Comparison of ENCODE assay signal across 2 cellular contexts in genomic region chr22:20011993-20012740, GRCh38.
TF ChIP-seq lines count a peak whose summit lies in the region.

No MANE protein-coding gene starts in this region.

TF ChIP-seq in WTC11, 78 proteins besides CTCF, POLR2A, EP300 and RAD21 (continued from another document):
- TF ChIP-seq, protein P1, sequence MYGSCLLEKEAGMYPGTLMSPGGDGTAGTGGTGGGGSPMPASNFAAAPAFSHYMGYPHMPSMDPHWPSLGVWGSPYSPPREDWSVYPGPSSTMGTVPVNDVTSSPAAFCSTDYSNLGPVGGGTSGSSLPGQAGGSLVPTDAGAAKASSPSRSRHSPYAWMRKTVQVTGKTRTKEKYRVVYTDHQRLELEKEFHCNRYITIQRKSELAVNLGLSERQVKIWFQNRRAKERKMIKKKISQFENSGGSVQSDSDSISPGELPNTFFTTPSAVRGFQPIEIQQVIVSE (CRISPR knock-in tag; IDR thresholded peaks at IDR 0.05; ENCODE audit: borderline replicate concordance) = no peak
- TF ChIP-seq AR (CRISPR knock-in tag; IDR thresholded peaks at IDR 0.05) (no peak), ZNF232 (CRISPR knock-in tag; IDR thresholded peaks at IDR 0.05) (no peak), E2F4 (CRISPR knock-in tag; IDR thresholded peaks at IDR 0.05; ENCODE audit: borderline replicate concordance, low read depth) (no peak)
TF ChIP-seq in WTC11: peak in this region for 0.

TF ChIP-seq in GM23338, 12 proteins besides CTCF, POLR2A, EP300 and RAD21 (continued from another document):
- TF ChIP-seq, protein P2, sequence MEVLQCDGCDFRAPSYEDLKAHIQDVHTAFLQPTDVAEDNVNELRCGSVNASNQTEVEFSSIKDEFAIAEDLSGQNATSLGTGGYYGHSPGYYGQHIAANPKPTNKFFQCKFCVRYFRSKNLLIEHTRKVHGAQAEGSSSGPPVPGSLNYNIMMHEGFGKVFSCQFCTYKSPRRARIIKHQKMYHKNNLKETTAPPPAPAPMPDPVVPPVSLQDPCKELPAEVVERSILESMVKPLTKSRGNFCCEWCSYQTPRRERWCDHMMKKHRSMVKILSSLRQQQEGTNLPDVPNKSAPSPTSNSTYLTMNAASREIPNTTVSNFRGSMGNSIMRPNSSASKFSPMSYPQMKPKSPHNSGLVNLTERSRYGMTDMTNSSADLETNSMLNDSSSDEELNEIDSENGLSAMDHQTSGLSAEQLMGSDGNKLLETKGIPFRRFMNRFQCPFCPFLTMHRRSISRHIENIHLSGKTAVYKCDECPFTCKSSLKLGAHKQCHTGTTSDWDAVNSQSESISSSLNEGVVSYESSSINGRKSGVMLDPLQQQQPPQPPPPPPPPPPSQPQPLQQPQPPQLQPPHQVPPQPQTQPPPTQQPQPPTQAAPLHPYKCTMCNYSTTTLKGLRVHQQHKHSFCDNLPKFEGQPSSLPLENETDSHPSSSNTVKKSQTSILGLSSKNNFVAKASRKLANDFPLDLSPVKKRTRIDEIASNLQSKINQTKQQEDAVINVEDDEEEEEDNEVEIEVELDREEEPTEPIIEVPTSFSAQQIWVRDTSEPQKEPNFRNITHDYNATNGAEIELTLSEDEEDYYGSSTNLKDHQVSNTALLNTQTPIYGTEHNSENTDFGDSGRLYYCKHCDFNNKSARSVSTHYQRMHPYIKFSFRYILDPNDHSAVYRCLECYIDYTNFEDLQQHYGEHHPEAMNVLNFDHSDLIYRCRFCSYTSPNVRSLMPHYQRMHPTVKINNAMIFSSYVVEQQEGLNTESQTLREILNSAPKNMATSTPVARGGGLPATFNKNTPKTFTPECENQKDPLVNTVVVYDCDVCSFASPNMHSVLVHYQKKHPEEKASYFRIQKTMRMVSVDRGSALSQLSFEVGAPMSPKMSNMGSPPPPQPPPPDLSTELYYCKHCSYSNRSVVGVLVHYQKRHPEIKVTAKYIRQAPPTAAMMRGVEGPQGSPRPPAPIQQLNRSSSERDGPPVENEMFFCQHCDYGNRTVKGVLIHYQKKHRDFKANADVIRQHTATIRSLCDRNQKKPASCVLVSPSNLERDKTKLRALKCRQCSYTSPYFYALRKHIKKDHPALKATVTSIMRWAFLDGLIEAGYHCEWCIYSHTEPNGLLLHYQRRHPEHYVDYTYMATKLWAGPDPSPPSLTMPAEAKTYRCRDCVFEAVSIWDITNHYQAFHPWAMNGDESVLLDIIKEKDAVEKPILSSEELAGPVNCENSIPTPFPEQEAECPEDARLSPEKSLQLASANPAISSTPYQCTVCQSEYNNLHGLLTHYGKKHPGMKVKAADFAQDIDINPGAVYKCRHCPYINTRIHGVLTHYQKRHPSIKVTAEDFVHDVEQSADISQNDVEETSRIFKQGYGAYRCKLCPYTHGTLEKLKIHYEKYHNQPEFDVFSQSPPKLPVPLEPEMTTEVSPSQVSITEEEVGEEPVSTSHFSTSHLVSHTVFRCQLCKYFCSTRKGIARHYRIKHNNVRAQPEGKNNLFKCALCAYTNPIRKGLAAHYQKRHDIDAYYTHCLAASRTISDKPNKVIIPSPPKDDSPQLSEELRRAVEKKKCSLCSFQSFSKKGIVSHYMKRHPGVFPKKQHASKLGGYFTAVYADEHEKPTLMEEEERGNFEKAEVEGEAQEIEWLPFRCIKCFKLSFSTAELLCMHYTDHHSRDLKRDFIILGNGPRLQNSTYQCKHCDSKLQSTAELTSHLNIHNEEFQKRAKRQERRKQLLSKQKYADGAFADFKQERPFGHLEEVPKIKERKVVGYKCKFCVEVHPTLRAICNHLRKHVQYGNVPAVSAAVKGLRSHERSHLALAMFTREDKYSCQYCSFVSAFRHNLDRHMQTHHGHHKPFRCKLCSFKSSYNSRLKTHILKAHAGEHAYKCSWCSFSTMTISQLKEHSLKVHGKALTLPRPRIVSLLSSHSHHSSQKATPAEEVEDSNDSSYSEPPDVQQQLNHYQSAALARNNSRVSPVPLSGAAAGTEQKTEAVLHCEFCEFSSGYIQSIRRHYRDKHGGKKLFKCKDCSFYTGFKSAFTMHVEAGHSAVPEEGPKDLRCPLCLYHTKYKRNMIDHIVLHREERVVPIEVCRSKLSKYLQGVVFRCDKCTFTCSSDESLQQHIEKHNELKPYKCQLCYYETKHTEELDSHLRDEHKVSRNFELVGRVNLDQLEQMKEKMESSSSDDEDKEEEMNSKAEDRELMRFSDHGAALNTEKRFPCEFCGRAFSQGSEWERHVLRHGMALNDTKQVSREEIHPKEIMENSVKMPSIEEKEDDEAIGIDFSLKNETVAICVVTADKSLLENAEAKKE (CRISPR knock-in tag; IDR thresholded peaks at IDR 0.05) = no peak
- TF ChIP-seq, protein P3, sequence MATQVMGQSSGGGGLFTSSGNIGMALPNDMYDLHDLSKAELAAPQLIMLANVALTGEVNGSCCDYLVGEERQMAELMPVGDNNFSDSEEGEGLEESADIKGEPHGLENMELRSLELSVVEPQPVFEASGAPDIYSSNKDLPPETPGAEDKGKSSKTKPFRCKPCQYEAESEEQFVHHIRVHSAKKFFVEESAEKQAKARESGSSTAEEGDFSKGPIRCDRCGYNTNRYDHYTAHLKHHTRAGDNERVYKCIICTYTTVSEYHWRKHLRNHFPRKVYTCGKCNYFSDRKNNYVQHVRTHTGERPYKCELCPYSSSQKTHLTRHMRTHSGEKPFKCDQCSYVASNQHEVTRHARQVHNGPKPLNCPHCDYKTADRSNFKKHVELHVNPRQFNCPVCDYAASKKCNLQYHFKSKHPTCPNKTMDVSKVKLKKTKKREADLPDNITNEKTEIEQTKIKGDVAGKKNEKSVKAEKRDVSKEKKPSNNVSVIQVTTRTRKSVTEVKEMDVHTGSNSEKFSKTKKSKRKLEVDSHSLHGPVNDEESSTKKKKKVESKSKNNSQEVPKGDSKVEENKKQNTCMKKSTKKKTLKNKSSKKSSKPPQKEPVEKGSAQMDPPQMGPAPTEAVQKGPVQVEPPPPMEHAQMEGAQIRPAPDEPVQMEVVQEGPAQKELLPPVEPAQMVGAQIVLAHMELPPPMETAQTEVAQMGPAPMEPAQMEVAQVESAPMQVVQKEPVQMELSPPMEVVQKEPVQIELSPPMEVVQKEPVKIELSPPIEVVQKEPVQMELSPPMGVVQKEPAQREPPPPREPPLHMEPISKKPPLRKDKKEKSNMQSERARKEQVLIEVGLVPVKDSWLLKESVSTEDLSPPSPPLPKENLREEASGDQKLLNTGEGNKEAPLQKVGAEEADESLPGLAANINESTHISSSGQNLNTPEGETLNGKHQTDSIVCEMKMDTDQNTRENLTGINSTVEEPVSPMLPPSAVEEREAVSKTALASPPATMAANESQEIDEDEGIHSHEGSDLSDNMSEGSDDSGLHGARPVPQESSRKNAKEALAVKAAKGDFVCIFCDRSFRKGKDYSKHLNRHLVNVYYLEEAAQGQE (IDR thresholded peaks at IDR 0.05; ENCODE audit: unreplicated experiment) = no peak
- TF ChIP-seq ZNF114 (CRISPR knock-in tag; IDR thresholded peaks at IDR 0.05) = no peak
- TF ChIP-seq CREB1 (CRISPR knock-in tag; IDR thresholded peaks at IDR 0.05; ENCODE audit: low read depth) = no peak
- no peak for TF ChIP-seq NANOG (IDR thresholded peaks at IDR 0.05; ENCODE audit: borderline replicate concordance)
- TF ChIP-seq ETS1 (IDR thresholded peaks at IDR 0.05) = no peak
- TF ChIP-seq EZH2 (IDR thresholded peaks at IDR 0.05; ENCODE audit: low read depth, unreplicated experiment) = no peak
- TF ChIP-seq JUNB (IDR thresholded peaks at IDR 0.05; ENCODE audit: unreplicated experiment) = no peak
- no peak for TF ChIP-seq ZNF331 (CRISPR knock-in tag; IDR thresholded peaks at IDR 0.05; ENCODE audit: low read depth)
